Comparison of ENCODE assay signal across 1 cellular context in the genomic region with DNA sequence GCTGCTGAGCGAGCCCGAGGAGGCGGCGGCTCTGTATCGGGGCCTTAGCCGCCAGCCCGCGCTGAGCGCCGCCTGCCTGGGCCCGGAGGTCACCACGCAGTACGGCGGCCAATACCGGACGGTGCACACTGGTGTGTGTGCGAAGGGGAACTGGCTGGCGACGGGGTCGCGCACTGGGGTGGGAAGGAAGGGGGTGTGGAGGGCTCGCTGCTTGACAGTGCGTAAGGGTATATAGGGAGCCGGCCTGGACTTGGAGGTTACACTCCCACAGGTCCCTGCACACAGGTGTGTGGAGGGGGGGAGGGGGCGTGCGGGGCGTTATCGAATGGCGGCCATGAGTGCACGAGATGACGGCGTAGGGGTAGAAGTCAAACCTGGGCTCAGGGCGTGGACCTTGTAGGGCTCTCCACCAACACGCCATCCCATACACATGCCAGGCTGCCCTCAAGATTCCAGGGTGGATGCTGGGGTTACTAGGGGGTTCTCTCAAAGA.
TF ChIP-seq lines count a peak whose summit lies in the region.

No MANE protein-coding gene starts in this region.

TF ChIP-seq in endothelial cell of umbilical vein, 7 proteins besides CTCF, POLR2A, EP300 and RAD21 (continued from another document):
- TF ChIP-seq, protein P1, sequence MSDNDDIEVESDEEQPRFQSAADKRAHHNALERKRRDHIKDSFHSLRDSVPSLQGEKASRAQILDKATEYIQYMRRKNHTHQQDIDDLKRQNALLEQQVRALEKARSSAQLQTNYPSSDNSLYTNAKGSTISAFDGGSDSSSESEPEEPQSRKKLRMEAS (IDR thresholded peaks at IDR 0.05; ENCODE audit: insufficient read depth, insufficient read length), result no peak
- no peak for TF ChIP-seq MYC (IDR thresholded peaks at IDR 0.05; ENCODE audit: low read depth, low read length)
